8 cellular contexts compared by ENCODE assay signal in the genomic region with DNA sequence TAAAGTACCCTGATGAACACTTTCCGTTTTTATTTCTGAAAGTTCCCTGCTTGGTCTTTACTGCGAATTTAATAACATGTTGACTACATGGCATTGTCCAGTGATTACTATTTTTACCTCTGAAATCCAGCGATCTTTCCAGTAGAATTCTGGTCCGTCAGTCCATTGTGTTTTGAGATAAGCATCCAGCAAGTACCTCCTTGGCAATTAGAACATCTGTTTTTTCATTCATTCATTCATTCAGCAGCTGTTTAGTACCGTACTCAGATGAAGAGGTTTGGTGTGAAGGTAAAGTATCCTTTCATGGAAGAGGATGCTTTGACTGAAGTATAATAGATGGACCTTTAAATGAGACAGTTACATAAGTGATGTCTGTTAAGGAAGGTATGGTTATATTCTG. TPM values are rescaled to one million over a fixed set of nuclear protein-coding genes. Genes with fewer than 3 reads are reported as not detected.
DNase-seq lines count a peak whose midpoint lies in the region; ATAC-seq, FAIRE-seq and TF ChIP-seq lines count a peak whose summit lies in the region.

No MANE protein-coding gene starts in this region.

- intact Hi-C loops in tibial artery (cut with DNase I; ENCODE audit: low total_unique reads): no loop called here

- CTCF ChIA-PET in activated CD8-positive, alpha-beta memory T cell treated with anti-CD3 and anti-CD28 coated beads, Interleukin-2, amount 10 ng/mL, durations not matched to agents 7 days and 5 days (lab: Charles Lee): interaction anchor here (0.9 to 1.8 kb wide), 3 partner anchors 9 to 348 kb away, joined by 3 to 4 read pairs (median 4); no protein-coding TSS in a partner anchor

- ATAC-seq in activated CD8-positive, alpha-beta memory T cell treated with anti-CD3 and anti-CD28 coated beads, Interleukin-2, amount 10 ng/mL, durations not matched to agents 7 days and 5 days: no peak
- no peak for ATAC-seq in GM19452 (IDR thresholded peaks at IDR 0.05; ENCODE audit: unreplicated experiment)

- H3K9me3 ChIP-seq in tibial artery: no peaks in the 10 kb centered on the region

- no peak for TF ChIP-seq CTCF in kidney epithelial cell (IDR thresholded peaks at IDR 0.05; ENCODE audit: insufficient read depth, low read length, poor library complexity, severe bottlenecking)
- TF ChIP-seq CTCF in tibial artery (IDR thresholded peaks at IDR 0.05): no peak
- no peak for TF ChIP-seq CTCF in D721Med (IDR thresholded peaks at IDR 0.05; ENCODE audit: insufficient read depth, missing control alignments)

- no peaks in the 10 kb centered on the region for H3K9me3 Mint-ChIP-seq in activated CD8-positive, alpha-beta memory T cell treated with anti-CD3 and anti-CD28 coated beads, Interleukin-2, amount 10 ng/mL, durations not matched to agents 7 days and 5 days (ENCODE audit: low read depth)
- H3K9me3 Mint-ChIP-seq in activated naive CD8-positive, alpha-beta T cell treated with anti-CD3 and anti-CD28 coated beads for 36 hours: peaks cover 1% of the 10 kb centered on the region

- H3K27me3 ChIP-seq in kidney epithelial cell (ENCODE audit: control insufficient read depth, insufficient read depth, low read length) (no peaks in the 10 kb centered on the region), tibial artery (no peaks in the 10 kb centered on the region)

- H3K27ac ChIP-seq in tibial artery: peak overlapping the region; percentile 96

- H3K4me1 ChIP-seq in tibial artery: peaks cover 0 to 19% (median 10%) of the 10 kb centered on the region in 4 donors

- no peaks in the 10 kb centered on the region for H3K36me3 ChIP-seq in kidney epithelial cell (ENCODE audit: control insufficient read depth, insufficient read depth, low read length)
- no peaks in the 10 kb centered on the region for H3K36me3 ChIP-seq in tibial artery

- H3K4me1 Mint-ChIP-seq in activated CD8-positive, alpha-beta memory T cell treated with anti-CD3 and anti-CD28 coated beads, Interleukin-2, amount 10 ng/mL, durations not matched to agents 7 days and 5 days: peaks cover 51% of the 10 kb centered on the region
- peaks cover 33% of the 10 kb centered on the region for H3K4me1 Mint-ChIP-seq in activated naive CD8-positive, alpha-beta T cell treated with anti-CD3 and anti-CD28 coated beads for 36 hours

- DNase-seq in activated CD8-positive, alpha-beta memory T cell treated with anti-CD3 and anti-CD28 coated beads, Interleukin-2, amount 10 ng/mL, durations not matched to agents 7 days and 5 days: no peak
- DNase-seq in activated CD8-positive, alpha-beta memory T cell treated with anti-CD3 and anti-CD28 coated beads, Interleukin-2, amount 50 U/mL, for 4 hours: no peak
- no peak for DNase-seq in activated naive CD8-positive, alpha-beta T cell treated with anti-CD3 and anti-CD28 coated beads for 36 hours
- DNase-seq in kidney epithelial cell (ENCODE audit: low read depth) (no peak), tibial artery (no peak), occipital lobe (lab: John Stamatoyannopoulos, UW) (no peak), D721Med (ENCODE audit: insufficient read length, low spot score) (no peak)

- H3K27ac Mint-ChIP-seq in activated CD8-positive, alpha-beta memory T cell treated with anti-CD3 and anti-CD28 coated beads, Interleukin-2, amount 10 ng/mL, durations not matched to agents 7 days and 5 days: peak overlapping the region; percentile 77
- H3K27ac Mint-ChIP-seq in activated naive CD8-positive, alpha-beta T cell treated with anti-CD3 and anti-CD28 coated beads for 36 hours: peak overlapping the region; percentile 36

- FAIRE-seq in D721Med (lab: Jason Lieb, UNC): no peak

- no peaks in the 10 kb centered on the region for H3K27me3 Mint-ChIP-seq in activated CD8-positive, alpha-beta memory T cell treated with anti-CD3 and anti-CD28 coated beads, Interleukin-2, amount 10 ng/mL, durations not matched to agents 7 days and 5 days
- H3K27me3 Mint-ChIP-seq in activated naive CD8-positive, alpha-beta T cell treated with anti-CD3 and anti-CD28 coated beads for 36 hours: no peaks in the 10 kb centered on the region

- peaks cover 9% of the 10 kb centered on the region for H3K36me3 Mint-ChIP-seq in activated CD8-positive, alpha-beta memory T cell treated with anti-CD3 and anti-CD28 coated beads, Interleukin-2, amount 10 ng/mL, durations not matched to agents 7 days and 5 days
- H3K36me3 Mint-ChIP-seq in activated naive CD8-positive, alpha-beta T cell treated with anti-CD3 and anti-CD28 coated beads for 36 hours: no peaks in the 10 kb centered on the region

- H3K4me3 ChIP-seq in kidney epithelial cell (ENCODE audit: low read depth, low read length) (peak overlapping the region; percentile 77), tibial artery (peak overlapping the region; percentile 89 to 100)

- H3K4me3 Mint-ChIP-seq in activated CD8-positive, alpha-beta memory T cell treated with anti-CD3 and anti-CD28 coated beads, Interleukin-2, amount 10 ng/mL, durations not matched to agents 7 days and 5 days: peak overlapping the region; percentile 81
- H3K4me3 Mint-ChIP-seq in activated naive CD8-positive, alpha-beta T cell treated with anti-CD3 and anti-CD28 coated beads for 36 hours: peak overlapping the region; percentile 79

RNA-seq across cellular contexts. Expression of a gene that starts 1.1 kb away (rescaled TPM):
- 100 to 1,000 TPM in 1 of 2 experiments, 10 to 100 TPM in 1; 45.6 to 111 TPM for total RNA-seq in activated CD8-positive, alpha-beta memory T cell treated with anti-CD3 and anti-CD28 coated beads, Interleukin-2, amount 10 ng/mL, durations not matched to agents 7 days and 5 days
- total RNA-seq in activated naive CD8-positive, alpha-beta T cell treated with anti-CD3 and anti-CD28 coated beads for 36 hours: 10 to 100 TPM; 43.2 to 44.8 TPM
- 59.2 and 61.4 TPM in 2 replicates for total RNA-seq in kidney epithelial cell
- total RNA-seq in occipital lobe: 331 TPM

RNA-seq across cellular contexts. Expression of a gene that starts 33.1 kb away (rescaled TPM):
- not detected for total RNA-seq in activated CD8-positive, alpha-beta memory T cell treated with anti-CD3 and anti-CD28 coated beads, Interleukin-2, amount 10 ng/mL, durations not matched to agents 7 days and 5 days
- total RNA-seq in activated naive CD8-positive, alpha-beta T cell treated with anti-CD3 and anti-CD28 coated beads for 36 hours: not detected
- total RNA-seq in kidney epithelial cell (0.41 and 0.42 TPM in 2 replicates), occipital lobe (3.3 TPM)
